Comparison of ENCODE assay signal across 18 cellular contexts in the genomic region with DNA sequence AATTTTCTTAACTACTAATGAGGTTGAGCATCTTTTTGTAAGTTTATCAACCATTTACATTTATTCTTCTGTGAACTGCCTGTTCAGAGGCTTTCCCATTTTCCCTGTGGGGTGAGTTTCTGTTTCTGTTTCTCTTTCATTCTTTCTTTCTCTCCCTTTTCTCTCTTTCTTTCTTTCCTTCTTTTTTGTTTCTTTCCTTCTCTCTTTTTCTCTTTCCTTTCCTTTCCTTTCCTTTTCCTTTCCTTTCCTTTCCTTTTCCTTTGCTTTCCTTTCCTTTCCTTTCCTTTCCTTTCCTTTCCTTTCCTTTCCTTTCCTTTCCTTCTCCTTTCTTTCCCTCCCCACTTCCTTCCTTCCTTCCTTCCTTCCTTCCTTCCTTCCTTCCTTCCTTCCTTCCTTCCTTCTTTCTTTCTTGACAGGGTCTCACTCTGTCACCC. TPM values are rescaled to one million over a fixed set of nuclear protein-coding genes. Genes with fewer than 3 reads are reported as not detected.
DNase-seq lines count a peak whose midpoint lies in the region; ATAC-seq and TF ChIP-seq lines count a peak whose summit lies in the region.
"Had no signal": no experiment of that assay in that cellular context is flagged by ENCODE, and none has a peak within 500 bp of the region (broad histone marks: within the 10 kb centered on the region; RNA-seq: fewer than 3 reads in every experiment).

No MANE protein-coding gene starts in this region.

- no peaks in the 10 kb centered on the region for H3K27me3 ChIP-seq in ACC112 (ENCODE audit: insufficient read depth, low read length)
- H3K27me3 ChIP-seq in psoas muscle (ENCODE audit: insufficient read depth in 3 of 3, low read length in 2 of 3) = no peaks in the 10 kb centered on the region

- intact Hi-C loops in psoas muscle (cut with DNase I) = no loop called here

- CTCF ChIA-PET in HEK293 (lab: Yijun Ruan, JAX) = interaction anchor here (2.1 kb wide), 1 partner anchor 12 kb away, joined by 7 read pairs; no protein-coding TSS in a partner anchor

- H3K4me3 Mint-ChIP-seq in activated naive CD8-positive, alpha-beta T cell = no peak overlapping the region
- H3K4me3 Mint-ChIP-seq: H9 had no signal

- peaks cover 23% of the 10 kb centered on the region for H3K4me1 Mint-ChIP-seq in activated naive CD8-positive, alpha-beta T cell (ENCODE audit: low read depth)

- peaks cover 2% of the 10 kb centered on the region for H3K36me3 Mint-ChIP-seq in activated naive CD8-positive, alpha-beta T cell

- no peaks in the 10 kb centered on the region for H3K27me3 Mint-ChIP-seq in activated naive CD8-positive, alpha-beta T cell

- peak overlapping the region; percentile 69 for H2AFZ ChIP-seq in ACC112 (ENCODE audit: low read length, unreplicated experiment)
- H2AFZ ChIP-seq: PC-9 had no signal

- H3K27ac Mint-ChIP-seq in activated naive CD8-positive, alpha-beta T cell = peak overlapping the region; percentile 34
- H3K27ac Mint-ChIP-seq: H9 had no signal

- peaks cover 10% of the 10 kb centered on the region; the same call in 1 of the 2 replicates for H3K36me3 ChIP-seq in ACC112 (ENCODE audit: insufficient read depth, low read length)
- no peaks in the 10 kb centered on the region for H3K36me3 ChIP-seq in HEK293 (ENCODE audit: control insufficient read depth in 2 of 2, insufficient read depth in 1 of 2, low read length in 2 of 2)
- no peaks in the 10 kb centered on the region for H3K36me3 ChIP-seq in psoas muscle (ENCODE audit: insufficient read depth in 1 of 2, low read depth in 1 of 2)

- H3K4me1 ChIP-seq in ACC112 (ENCODE audit: control insufficient read depth, insufficient read depth, low read length, unreplicated experiment) = peaks cover 16% of the 10 kb centered on the region
- no peaks in the 10 kb centered on the region for H3K4me1 ChIP-seq in HEK293 (ENCODE audit: control insufficient read depth, insufficient read depth, low read length)
- peaks cover 34% of the 10 kb centered on the region for H3K4me1 ChIP-seq in psoas muscle

- H3K9me3 Mint-ChIP-seq in activated naive CD8-positive, alpha-beta T cell (ENCODE audit: low read depth) = no peaks in the 10 kb centered on the region

- H3K9me3 ChIP-seq in HEK293 (ENCODE audit: control insufficient read depth, insufficient read depth, low read depth, low read length) (no peaks in the 10 kb centered on the region), psoas muscle (no peaks in the 10 kb centered on the region)

- H3K27ac ChIP-seq in ACC112 (ENCODE audit: low read depth, low read length) (no peak overlapping the region), HEK293 (ENCODE audit: extremely low read depth, low read depth, low read length) (no peak overlapping the region), psoas muscle (peak overlapping the region; percentile 71)
- H3K27ac ChIP-seq: PC-9 had no signal

- ATAC-seq in psoas muscle = no peak
- no peak for ATAC-seq in HG02759 (IDR thresholded peaks at IDR 0.05; ENCODE audit: unreplicated experiment)

- H3K4me3 ChIP-seq in ACC112 (ENCODE audit: low read depth, low read length) (no peak overlapping the region), HEK293 (ENCODE audit: low read depth, low read length) (no peak overlapping the region), psoas muscle (no peak overlapping the region)
- H3K4me3 ChIP-seq: PC-9 had no signal

- POLR2A ChIA-PET in HEK293 (lab: Yijun Ruan, JAX) = no interaction called here

- no peak for TF ChIP-seq CTCF in HEK293 (tag by site-specific recombination; IDR thresholded peaks at IDR 0.05)
- TF ChIP-seq CTCF in psoas muscle (IDR thresholded peaks at IDR 0.05) = no peak

- no peaks in the 10 kb centered on the region for H3K79me2 ChIP-seq in ACC112 (ENCODE audit: control insufficient read depth, insufficient read depth, low read length, unreplicated experiment)

- DNase-seq in psoas muscle (no peak), NOMO-1 treated with dmso at 0.1 percent for 144 hours (lab: John Stamatoyannopoulos, UW; ENCODE audit: unreplicated experiment) (no peak), mucosa of gallbladder (ENCODE audit: low spot score) (no peak), GF-D8 (lab: John Stamatoyannopoulos, UW) (no peak)
- DNase-seq: ACHN, AML-193, COR-L47, H9, MV-4-11, NCI-H1417 treated with DMSO at 0.1 percent for 48 hours, NCI-H1930, NCI-H446, NCI-H69, PC-9 had no signal

TF ChIP-seq in HEK293, 187 proteins besides CTCF, POLR2A, EP300 and RAD21:
- no peak for TF ChIP-seq ZNF624 (tag by site-specific recombination; IDR thresholded peaks at IDR 0.05)
- peak; percentile 90; the same call in 1 of the 2 replicates for TF ChIP-seq ZNF366 (tag by site-specific recombination; conservative IDR thresholded peaks at IDR 0.05)
- TF ChIP-seq PRDM1 (tag by site-specific recombination; IDR thresholded peaks at IDR 0.05) = peak; percentile 99

RNA-seq across cellular contexts. Expression of a gene that starts 8.0 kb away (rescaled TPM):
- total RNA-seq in psoas muscle = 10 to 100 TPM; 25.5 to 47.8 (median 29.4) TPM
- 10 to 100 TPM; 20.0 to 39.6 (median 20.8) TPM for polyA plus RNA-seq in psoas muscle
- 39.1 TPM for total RNA-seq in mucosa of gallbladder

RNA-seq across cellular contexts. Expression of a gene that starts 57.1 kb away (rescaled TPM):
- total RNA-seq in psoas muscle = 100 to 1,000 TPM; 652 to 809 (median 709) TPM
- 100 to 1,000 TPM; 308 to 726 (median 645) TPM for polyA plus RNA-seq in psoas muscle
- 1,058 TPM for total RNA-seq in mucosa of gallbladder
